Comparison of ENCODE assay signal across 25 cellular contexts in genomic region chr10:124516998-124517397, GRCh38.
"Had no signal": no experiment of that assay in that cellular context is flagged by ENCODE, and none has a peak within 500 bp of the region (broad histone marks: within the 10 kb centered on the region; RNA-seq: fewer than 3 reads in every experiment).

No MANE protein-coding gene starts in this region.

- DNase-seq: naive thymus-derived CD4-positive, alpha-beta T cell; natural killer cell; occipital lobe; stimulated activated CD4-positive, alpha-beta T cell treated with anti-CD3 and anti-CD28 coated beads, Interleukin-15, amount 100 ng/mL, for 24 hours; stimulated activated CD4-positive, alpha-beta T cell treated with anti-CD3 and anti-CD28 coated beads, Interleukin-2, amount 100 ng/mL, for 24 hours; stimulated activated CD4-positive, alpha-beta T cell treated with anti-CD3 and anti-CD28 coated beads, Interleukin-2, amount 100 ng/mL, for 48 hours; stimulated activated CD4-positive, alpha-beta T cell treated with anti-CD3 and anti-CD28 coated beads, Interleukin-4, amount 100 ng/mL, for 24 hours; stimulated activated naive CD4-positive, alpha-beta T cell; stimulated activated naive CD8-positive, alpha-beta T cell treated with anti-CD3 and anti-CD28 coated beads, Interleukin-15, amount 100 ng/mL, for 72 hours; stimulated activated naive CD8-positive, alpha-beta T cell treated with anti-CD3 and anti-CD28 coated beads, Interleukin-15, Interleukin-2, amounts not matched to agents 100 U/mL and 50 U/mL, for 24 hours; thyroid gland; transverse colon; upper lobe of right lung had no signal

- H3K4me2 ChIP-seq: smooth muscle cell had no signal

- H3K4me3 ChIP-seq: pancreas, psoas muscle, right lobe of liver, skin epidermis, smooth muscle cell, thoracic aorta, thyroid gland, transverse colon, upper lobe of right lung, uterus had no signal

- H3K36me3 Mint-ChIP-seq: natural killer cell; stimulated activated effector memory CD8-positive, alpha-beta T cell treated with anti-CD3 and anti-CD28 coated beads, Interleukin-12 subunit alpha, Interleukin-12 subunit beta, amount 100 ng/mL, for 72 hours had no signal

- H3K27ac Mint-ChIP-seq: naive thymus-derived CD4-positive, alpha-beta T cell; natural killer cell; nephron; progenitor cell of endocrine pancreas; stimulated activated effector memory CD8-positive, alpha-beta T cell treated with anti-CD3 and anti-CD28 coated beads, Interleukin-12 subunit alpha, Interleukin-12 subunit beta, amount 100 ng/mL, for 72 hours; stimulated activated naive CD8-positive, alpha-beta T cell treated with anti-CD3 and anti-CD28 coated beads, Interleukin-15, amount 100 ng/mL, for 72 hours; type B pancreatic cell had no signal

- ATAC-seq: naive thymus-derived CD4-positive, alpha-beta T cell; natural killer cell; pancreas; psoas muscle; right cardiac atrium; right lobe of liver; stimulated activated effector memory CD8-positive, alpha-beta T cell treated with anti-CD3 and anti-CD28 coated beads, Interleukin-12 subunit alpha, Interleukin-12 subunit beta, amount 100 ng/mL, for 72 hours; stimulated activated naive CD8-positive, alpha-beta T cell treated with anti-CD3 and anti-CD28 coated beads, Interleukin-15, amount 100 ng/mL, for 72 hours; stimulated activated naive CD8-positive, alpha-beta T cell treated with anti-CD3 and anti-CD28 coated beads, Interleukin-15, Interleukin-2, amounts not matched to agents 100 U/mL and 50 U/mL, for 24 hours; upper lobe of right lung had no signal

- H3K27me3 ChIP-seq: pancreas, right lobe of liver, thyroid gland, transverse colon, upper lobe of right lung, uterus had no signal

- H3K4me1 ChIP-seq: pancreas, thyroid gland, upper lobe of right lung, uterus had no signal

- H3K36me3 ChIP-seq: pancreas, right lobe of liver, thoracic aorta, thyroid gland, transverse colon, upper lobe of right lung, uterus had no signal

- H3K27ac ChIP-seq: pancreas, psoas muscle, right lobe of liver, skin epidermis, thoracic aorta, thyroid gland, transverse colon, upper lobe of right lung, uterus had no signal

- H3K9me3 ChIP-seq: pancreas, psoas muscle, right lobe of liver, thoracic aorta, thyroid gland, transverse colon, upper lobe of right lung, uterus had no signal

- FAIRE-seq: pancreas had no signal

- H3K9me3 Mint-ChIP-seq: natural killer cell; stimulated activated effector memory CD8-positive, alpha-beta T cell treated with anti-CD3 and anti-CD28 coated beads, Interleukin-12 subunit alpha, Interleukin-12 subunit beta, amount 100 ng/mL, for 72 hours; stimulated activated naive CD8-positive, alpha-beta T cell treated with anti-CD3 and anti-CD28 coated beads, Interleukin-15, amount 100 ng/mL, for 72 hours; type B pancreatic cell had no signal
